ENCODE assay signal across 15 cellular contexts in genomic region chr6:3867616-3868502, GRCh38. TPM values are rescaled to one million over a fixed set of nuclear protein-coding genes. Genes with fewer than 3 reads are reported as not detected.
DNase-seq lines count a peak whose midpoint lies in the region; ATAC-seq and TF ChIP-seq lines count a peak whose summit lies in the region.
"Had no signal": no experiment of that assay in that cellular context is flagged by ENCODE, and none has a peak within 500 bp of the region (broad histone marks: within the 10 kb centered on the region; RNA-seq: fewer than 3 reads in every experiment).

No MANE protein-coding gene starts in this region.

- 42% methylated on average over 10 of the region's 10 CpGs for WGBS in suprapubic skin
- WGBS in H9 (ENCODE audit: extremely low coverage, insufficient read length, low lambda C conversion rate), result no CpG with 5 or more reads among the region's 10 CpGs

- no peak overlapping the region for H2BK12ac ChIP-seq in H9 (ENCODE audit: insufficient read length, low read depth, low read length)

- H3K4me2 ChIP-seq in H9 (ENCODE audit: insufficient read depth, insufficient read length, low read length), result no peak overlapping the region

- no peak for TF ChIP-seq EP300 in suprapubic skin (IDR thresholded peaks at IDR 0.05)

- no peak overlapping the region for H3K56ac ChIP-seq in H9 (ENCODE audit: insufficient read length, low read depth, low read length)

- no peak overlapping the region for H3K9ac ChIP-seq in H9 (ENCODE audit: extremely low read depth, insufficient read length, low read length)

- peaks cover 15% of the 10 kb centered on the region for H3K27me3 Mint-ChIP-seq in activated naive CD8-positive, alpha-beta T cell
- peaks cover 21% of the 10 kb centered on the region for H3K27me3 Mint-ChIP-seq in activated naive CD8-positive, alpha-beta T cell treated with anti-CD3 and anti-CD28 coated beads for 36 hours
- H3K27me3 Mint-ChIP-seq in activated T-helper 17 cell treated with anti-CD3 and anti-CD28 coated beads, Interleukin-2, amount 50 U/mL, for 72 hours, result no peaks in the 10 kb centered on the region
- peaks cover 7% of the 10 kb centered on the region for H3K27me3 Mint-ChIP-seq in H9 (ENCODE audit: low read depth)

- no peak overlapping the region for H4K5ac ChIP-seq in H9 (ENCODE audit: insufficient read length, low read depth, low read length)

- DNase-seq in activated naive CD8-positive, alpha-beta T cell treated with anti-CD3 and anti-CD28 coated beads for 36 hours, result no peak
- peak; percentile 60 for DNase-seq in fibroblast of the aortic adventitia (ENCODE audit: low read depth)
- peak in 1 of 2 donors; percentile 35 for DNase-seq in suprapubic skin (ENCODE audit: low spot score in 2 of 2)
- no peak for DNase-seq in H9
- no peak for DNase-seq in effector CD8-positive, alpha-beta T cell (lab: John Stamatoyannopoulos, UW)
- DNase-seq: cerebellar nuclear complex; immature natural killer cell; NCI-H146; NCI-H510A treated with DMSO at 0.1 percent for 48 hours; stimulated activated CD4-positive, alpha-beta T cell treated with anti-CD3 and anti-CD28 coated beads, Interleukin-4, amount 100 ng/mL, for 24 hours; stimulated activated naive CD4-positive, alpha-beta T cell treated with Interleukin-2 at 50 U/mL for 16 hours; T-helper 9 cell had no signal

- no peaks in the 10 kb centered on the region for H3K79me2 ChIP-seq in H9 (ENCODE audit: insufficient read depth, low read length)

- H2AFZ ChIP-seq in H9 (ENCODE audit: low read length), result no peak overlapping the region

- no peaks in the 10 kb centered on the region for H4K20me1 ChIP-seq in H9 (ENCODE audit: control insufficient read depth, insufficient read depth, insufficient read length)

- H2BK20ac ChIP-seq in H9 (ENCODE audit: low read depth, low read length, poor library complexity, severe bottlenecking), result no peak overlapping the region

- no peak for TF ChIP-seq POLR2A in suprapubic skin (IDR thresholded peaks at IDR 0.05)

- H3T11ph ChIP-seq in H9 (ENCODE audit: low read length), result no peak overlapping the region

- no peak overlapping the region for H2BK120ac ChIP-seq in H9 (ENCODE audit: low read depth, low read length, poor library complexity, severe bottlenecking)

- H3K14ac ChIP-seq in H9 (ENCODE audit: insufficient read depth, low read length), result no peak overlapping the region

- peak; percentile 81 for ATAC-seq in activated T-helper 17 cell treated with anti-CD3 and anti-CD28 coated beads, Interleukin-2, amount 50 U/mL, for 72 hours (replicated peaks)
- no peak for ATAC-seq in GM19395 (IDR thresholded peaks at IDR 0.05; ENCODE audit: unreplicated experiment)

- H3K4me1 ChIP-seq in suprapubic skin (peaks cover 15% of the 10 kb centered on the region), H9 (ENCODE audit: insufficient read depth, low read length) (peaks cover 3% of the 10 kb centered on the region; the same call in 1 of the 2 replicates)

- H3K23ac ChIP-seq in H9 (ENCODE audit: insufficient read length, low read depth, low read length), result no peak overlapping the region

- no peak overlapping the region for H3K18ac ChIP-seq in H9 (ENCODE audit: insufficient read length, low read depth, low read length)

- H3K36me3 ChIP-seq in suprapubic skin, result no peaks in the 10 kb centered on the region

- no peaks in the 10 kb centered on the region for H3K36me3 Mint-ChIP-seq in activated naive CD8-positive, alpha-beta T cell
- no peaks in the 10 kb centered on the region for H3K36me3 Mint-ChIP-seq in activated naive CD8-positive, alpha-beta T cell treated with anti-CD3 and anti-CD28 coated beads for 36 hours
- H3K36me3 Mint-ChIP-seq in activated T-helper 17 cell treated with anti-CD3 and anti-CD28 coated beads, Interleukin-2, amount 50 U/mL, for 72 hours (ENCODE audit: low read depth), result no peaks in the 10 kb centered on the region
- H3K36me3 Mint-ChIP-seq in H9 (ENCODE audit: insufficient read depth in 1 of 3, low read depth in 3 of 3), result no peaks in the 10 kb centered on the region
- H3K36me3 Mint-ChIP-seq: immature natural killer cell had no signal

- H3K27me3 ChIP-seq in suprapubic skin (no peaks in the 10 kb centered on the region), H9 (ENCODE audit: insufficient read depth, low read length) (no peaks in the 10 kb centered on the region)

- H3K4ac ChIP-seq in H9 (ENCODE audit: low read depth, low read length), result no peak overlapping the region

- no peak overlapping the region for H4K8ac ChIP-seq in H9 (replicated peaks; ENCODE audit: insufficient read length, low read depth, low read length)

- no peaks in the 10 kb centered on the region for H3K23me2 ChIP-seq in H9 (ENCODE audit: insufficient read length, low read depth, low read length, poor library complexity, severe bottlenecking)

- H3K9me3 ChIP-seq in suprapubic skin (no peaks in the 10 kb centered on the region), H9 (ENCODE audit: control insufficient read depth, low read depth, low read length) (no peaks in the 10 kb centered on the region)

- no peak for TF ChIP-seq CTCF in fibroblast of the aortic adventitia (IDR thresholded peaks at IDR 0.05; ENCODE audit: insufficient read depth, low read length)
- TF ChIP-seq CTCF in suprapubic skin (IDR thresholded peaks at IDR 0.05), result no peak
- TF ChIP-seq CTCF in H9 (conservative IDR thresholded peaks at IDR 0.05), result no peak

- H3K4me1 Mint-ChIP-seq in activated naive CD8-positive, alpha-beta T cell (ENCODE audit: low read depth), result peaks cover 4% of the 10 kb centered on the region
- peaks cover 3% of the 10 kb centered on the region for H3K4me1 Mint-ChIP-seq in activated naive CD8-positive, alpha-beta T cell treated with anti-CD3 and anti-CD28 coated beads for 36 hours
- peaks cover 32% of the 10 kb centered on the region for H3K4me1 Mint-ChIP-seq in activated T-helper 17 cell treated with anti-CD3 and anti-CD28 coated beads, Interleukin-2, amount 50 U/mL, for 72 hours
- peaks cover 2 to 6% of the 10 kb centered on the region in 2 experiments; a peak in 3 of 4 replicates for H3K4me1 Mint-ChIP-seq in H9
- H3K4me1 Mint-ChIP-seq: immature natural killer cell had no signal

- no peak overlapping the region for H2BK15ac ChIP-seq in H9 (ENCODE audit: low read depth, low read length)

- H3K4me3 Mint-ChIP-seq in activated naive CD8-positive, alpha-beta T cell, result no peak overlapping the region
- H3K4me3 Mint-ChIP-seq in activated naive CD8-positive, alpha-beta T cell treated with anti-CD3 and anti-CD28 coated beads for 36 hours, result no peak overlapping the region
- H3K4me3 Mint-ChIP-seq in activated T-helper 17 cell treated with anti-CD3 and anti-CD28 coated beads, Interleukin-2, amount 50 U/mL, for 72 hours, result peak overlapping the region; percentile 65
- H3K4me3 Mint-ChIP-seq in H9, result no peak overlapping the region
- H3K4me3 Mint-ChIP-seq: immature natural killer cell had no signal

- H4K91ac ChIP-seq in H9 (ENCODE audit: insufficient read length, low read depth, low read length), result no peak overlapping the region

- no peaks in the 10 kb centered on the region for H3K79me1 ChIP-seq in H9 (ENCODE audit: insufficient read depth, low read depth, low read length, poor library complexity, severe bottlenecking)

- H3K27ac ChIP-seq in suprapubic skin (peak overlapping the region; percentile 61), H9 (ENCODE audit: insufficient read length, low read depth, low read length) (no peak overlapping the region)

- H3K4me3 ChIP-seq in fibroblast of the aortic adventitia (ENCODE audit: low read depth, low read length), result no peak overlapping the region
- no peak overlapping the region for H3K4me3 ChIP-seq in suprapubic skin

- H3K9me3 Mint-ChIP-seq in activated naive CD8-positive, alpha-beta T cell (ENCODE audit: low read depth), result no peaks in the 10 kb centered on the region
- no peaks in the 10 kb centered on the region for H3K9me3 Mint-ChIP-seq in activated naive CD8-positive, alpha-beta T cell treated with anti-CD3 and anti-CD28 coated beads for 36 hours
- no peaks in the 10 kb centered on the region for H3K9me3 Mint-ChIP-seq in activated T-helper 17 cell treated with anti-CD3 and anti-CD28 coated beads, Interleukin-2, amount 50 U/mL, for 72 hours
- no peaks in the 10 kb centered on the region for H3K9me3 Mint-ChIP-seq in H9
- H3K9me3 Mint-ChIP-seq: immature natural killer cell had no signal

- no peak overlapping the region for H2AK5ac ChIP-seq in H9 (ENCODE audit: insufficient read length, low read length)

- H3K27ac Mint-ChIP-seq in activated naive CD8-positive, alpha-beta T cell, result peak overlapping the region; percentile 62
- no peak overlapping the region for H3K27ac Mint-ChIP-seq in activated naive CD8-positive, alpha-beta T cell treated with anti-CD3 and anti-CD28 coated beads for 36 hours
- peak overlapping the region; percentile 83 for H3K27ac Mint-ChIP-seq in activated T-helper 17 cell treated with anti-CD3 and anti-CD28 coated beads, Interleukin-2, amount 50 U/mL, for 72 hours
- H3K27ac Mint-ChIP-seq in H9, result no peak overlapping the region; a peak in 1 of 7 replicates
- H3K27ac Mint-ChIP-seq: immature natural killer cell had no signal

- H2BK5ac ChIP-seq in H9 (ENCODE audit: insufficient read length, low read length), result no peak overlapping the region

RNA-seq across cellular contexts. Expression of gene FAM50B, which starts 18.7 kb away (rescaled TPM):
- total RNA-seq in activated naive CD8-positive, alpha-beta T cell treated with anti-CD3 and anti-CD28 coated beads for 36 hours, result 1 to 10 TPM; 8.7 TPM
- 10 to 100 TPM; 13.9 to 22.8 TPM for total RNA-seq in activated T-helper 17 cell treated with anti-CD3 and anti-CD28 coated beads, Interleukin-2, amount 50 U/mL, for 72 hours
- 6.0 and 7.4 TPM in 2 replicates for total RNA-seq in fibroblast of the aortic adventitia (ENCODE audit: low replicate concordance)
- 10 to 100 TPM in 3 of 4 donors, 1 to 10 TPM in 1; 8.5 to 15.7 (median 11.6) TPM for total RNA-seq in suprapubic skin
- total RNA-seq in H9 (2021), result 3.3 and 3.8 TPM in 2 replicates

Comparison
In these comparisons a context has a peak if more than half of its experiments do, and no peak if none do; other contexts are left out.
1. H3K27ac Mint-ChIP-seq: peak in activated naive CD8-positive, alpha-beta T cell (single experiment) and activated T-helper 17 cell treated with anti-CD3 and anti-CD28 coated beads, Interleukin-2, amount 50 U/mL, for 72 hours (single experiment); none in activated naive CD8-positive, alpha-beta T cell treated with anti-CD3 and anti-CD28 coated beads for 36 hours (single experiment) and H9 (0 of 3).